ENCODE assay signal across 34 cellular contexts in genomic region chr12:41333988-41334387, GRCh38.
"Had no signal": no experiment of that assay in that cellular context is flagged by ENCODE, and none has a peak within 500 bp of the region (broad histone marks: within the 10 kb centered on the region; RNA-seq: fewer than 3 reads in every experiment).

No MANE protein-coding gene starts in this region.

- H3K27ac Mint-ChIP-seq: activated CD4-positive, alpha-beta memory T cell treated with anti-CD3 and anti-CD28 coated beads for 36 hours; activated CD4-positive, alpha-beta T cell treated with anti-CD3 and anti-CD28 coated beads, Interleukin-2, amount 10 ng/mL, durations not matched to agents 24 days and 14 days; activated naive CD4-positive, alpha-beta T cell treated with anti-CD3 and anti-CD28 coated beads, Interleukin-2, amount 10 ng/mL, durations not matched to agents 7 days and 5 days; activated naive CD8-positive, alpha-beta T cell treated with anti-CD3 and anti-CD28 coated beads, Interleukin-2, amount 10 ng/mL, durations not matched to agents 7 days and 5 days; activated T-cell treated with anti-CD3 and anti-CD28 coated beads, Interleukin-2, amount 50 U/mL, for 24 hours; dendritic cell treated with granulocyte-macrophage colony-stimulating factor and Interleukin-4, amounts not matched to agents 40 ng/mL and 50 ng/mL, for 4 days; immature natural killer cell; mesothelial cell of epicardium; naive thymus-derived CD4-positive, alpha-beta T cell; T-helper 1 cell treated with Interleukin-12 subunit alpha and Interleukin-12 subunit beta and Interleukin-4 antibody, amounts not matched to agents 30 μg/mL and 1 μg/mL, for 36 hours had no signal

- H3K4me2 ChIP-seq: hepatocyte had no signal

- H3K4me3 ChIP-seq: ascending aorta, gastrocnemius medialis, hepatocyte, ovary, prostate gland, skin epidermis, testis, transverse colon had no signal

- H3K4me1 Mint-ChIP-seq: activated CD4-positive, alpha-beta T cell treated with anti-CD3 and anti-CD28 coated beads, Interleukin-2, amount 10 ng/mL, durations not matched to agents 24 days and 14 days; activated naive CD4-positive, alpha-beta T cell treated with anti-CD3 and anti-CD28 coated beads, Interleukin-2, amount 10 ng/mL, durations not matched to agents 7 days and 5 days; activated naive CD8-positive, alpha-beta T cell treated with anti-CD3 and anti-CD28 coated beads, Interleukin-2, amount 10 ng/mL, durations not matched to agents 7 days and 5 days; immature natural killer cell; naive thymus-derived CD4-positive, alpha-beta T cell had no signal

- H3K4me1 ChIP-seq: ascending aorta, gastrocnemius medialis, prostate gland, testis, transverse colon had no signal

- ATAC-seq: gastrocnemius medialis; left colon; naive thymus-derived CD4-positive, alpha-beta T cell; sciatic nerve; stimulated activated naive CD8-positive, alpha-beta T cell treated with anti-CD3 and anti-CD28 coated beads, Interleukin-15, Interleukin-2, amounts not matched to agents 100 U/mL and 50 U/mL, for 24 hours had no signal

- H3K27ac ChIP-seq: ascending aorta, gastrocnemius medialis, hepatocyte, neutrophil, ovary, prostate gland, skin epidermis, testis, transverse colon, WERI-Rb-1 had no signal

- H3K36me3 ChIP-seq: ascending aorta, gastrocnemius medialis, neutrophil, ovary, prostate gland, transverse colon, WERI-Rb-1 had no signal

- H3K27me3 ChIP-seq: ascending aorta, gastrocnemius medialis, hepatocyte, neutrophil, ovary, testis, transverse colon had no signal

- H3K9me3 Mint-ChIP-seq: activated CD4-positive, alpha-beta memory T cell treated with anti-CD3 and anti-CD28 coated beads for 36 hours; activated CD4-positive, alpha-beta T cell treated with anti-CD3 and anti-CD28 coated beads, Interleukin-2, amount 10 ng/mL, durations not matched to agents 24 days and 14 days; activated naive CD4-positive, alpha-beta T cell treated with anti-CD3 and anti-CD28 coated beads, Interleukin-2, amount 10 ng/mL, durations not matched to agents 7 days and 5 days; activated naive CD8-positive, alpha-beta T cell treated with anti-CD3 and anti-CD28 coated beads, Interleukin-2, amount 10 ng/mL, durations not matched to agents 7 days and 5 days; activated T-cell treated with anti-CD3 and anti-CD28 coated beads, Interleukin-2, amount 50 U/mL, for 24 hours; T-helper 1 cell treated with Interleukin-12 subunit alpha and Interleukin-12 subunit beta and Interleukin-4 antibody, amounts not matched to agents 30 μg/mL and 1 μg/mL, for 36 hours had no signal

- H3K79me2 ChIP-seq: hepatocyte had no signal

- H2AFZ ChIP-seq: hepatocyte had no signal

- H3K9me3 ChIP-seq: ascending aorta, gastrocnemius medialis, neutrophil, ovary, prostate gland, testis, transverse colon had no signal

- H3K27me3 Mint-ChIP-seq: activated CD4-positive, alpha-beta memory T cell treated with anti-CD3 and anti-CD28 coated beads for 36 hours; activated CD4-positive, alpha-beta T cell treated with anti-CD3 and anti-CD28 coated beads, Interleukin-2, amount 10 ng/mL, durations not matched to agents 24 days and 14 days; activated naive CD4-positive, alpha-beta T cell treated with anti-CD3 and anti-CD28 coated beads, Interleukin-2, amount 10 ng/mL, durations not matched to agents 7 days and 5 days; activated naive CD8-positive, alpha-beta T cell treated with anti-CD3 and anti-CD28 coated beads, Interleukin-2, amount 10 ng/mL, durations not matched to agents 7 days and 5 days; activated T-cell treated with anti-CD3 and anti-CD28 coated beads, Interleukin-2, amount 50 U/mL, for 24 hours; dendritic cell treated with granulocyte-macrophage colony-stimulating factor and Interleukin-4, amounts not matched to agents 40 ng/mL and 50 ng/mL, for 4 days had no signal

- H3K36me3 Mint-ChIP-seq: activated CD4-positive, alpha-beta memory T cell treated with anti-CD3 and anti-CD28 coated beads for 36 hours; activated naive CD4-positive, alpha-beta T cell treated with anti-CD3 and anti-CD28 coated beads, Interleukin-2, amount 10 ng/mL, durations not matched to agents 7 days and 5 days; activated naive CD8-positive, alpha-beta T cell treated with anti-CD3 and anti-CD28 coated beads, Interleukin-2, amount 10 ng/mL, durations not matched to agents 7 days and 5 days; naive thymus-derived CD4-positive, alpha-beta T cell had no signal

- H3K4me3 Mint-ChIP-seq: activated CD4-positive, alpha-beta memory T cell treated with anti-CD3 and anti-CD28 coated beads for 36 hours; activated CD4-positive, alpha-beta T cell treated with anti-CD3 and anti-CD28 coated beads, Interleukin-2, amount 10 ng/mL, durations not matched to agents 24 days and 14 days; activated naive CD4-positive, alpha-beta T cell treated with anti-CD3 and anti-CD28 coated beads, Interleukin-2, amount 10 ng/mL, durations not matched to agents 7 days and 5 days; activated naive CD8-positive, alpha-beta T cell treated with anti-CD3 and anti-CD28 coated beads, Interleukin-2, amount 10 ng/mL, durations not matched to agents 7 days and 5 days; activated T-cell treated with anti-CD3 and anti-CD28 coated beads, Interleukin-2, amount 50 U/mL, for 24 hours; dendritic cell treated with granulocyte-macrophage colony-stimulating factor and Interleukin-4, amounts not matched to agents 40 ng/mL and 50 ng/mL, for 4 days; immature natural killer cell; mesothelial cell of epicardium; naive thymus-derived CD4-positive, alpha-beta T cell; T-helper 1 cell treated with Interleukin-12 subunit alpha and Interleukin-12 subunit beta and Interleukin-4 antibody, amounts not matched to agents 30 μg/mL and 1 μg/mL, for 36 hours had no signal

- DNase-seq: activated CD4-positive, alpha-beta memory T cell treated with anti-CD3 and anti-CD28 coated beads for 36 hours; activated CD4-positive, alpha-beta T cell treated with anti-CD3 and anti-CD28 coated beads, Interleukin-2, amount 10 ng/mL, durations not matched to agents 24 days and 14 days; activated CD4-positive, CD25-positive, alpha-beta regulatory T cell treated with anti-CD3 and anti-CD28 coated beads, Interleukin-2, amount 50 U/mL, for 72 hours; activated CD8-positive, alpha-beta memory T cell treated with anti-CD3 and anti-CD28 coated beads, Interleukin-2, amount 50 U/mL, for 48 hours; activated gamma-delta T cell; activated naive CD4-positive, alpha-beta T cell treated with anti-CD3 and anti-CD28 coated beads, Interleukin-2, amount 10 ng/mL, durations not matched to agents 7 days and 5 days; activated naive CD8-positive, alpha-beta T cell treated with anti-CD3 and anti-CD28 coated beads, Interleukin-2, amount 10 ng/mL, durations not matched to agents 7 days and 5 days; activated T-cell treated with anti-CD3 and anti-CD28 coated beads, Interleukin-2, amount 50 U/mL, for 24 hours; caudate nucleus; effector CD4-positive, alpha-beta T cell; gastrocnemius medialis; immature natural killer cell; kidney; left colon; mammary epithelial cell; naive thymus-derived CD4-positive, alpha-beta T cell; ovary; retina; stimulated activated CD4-positive, alpha-beta T cell treated with anti-CD3 and anti-CD28 coated beads, Interleukin-12 subunit alpha, Interleukin-12 subunit beta, amount 100 ng/mL, for 4 hours; stimulated activated CD4-positive, alpha-beta T cell treated with anti-CD3 and anti-CD28 coated beads, Interleukin-4, amount 100 ng/mL, for 1 hour; stimulated activated naive CD8-positive, alpha-beta T cell treated with anti-CD3 and anti-CD28 coated beads, Interleukin-15, Interleukin-2, amounts not matched to agents 100 U/mL and 50 U/mL, for 24 hours; T-helper 9 cell; testis; transverse colon had no signal
